In genomic region chr1:46166521-46167462, GRCh38 we compare ENCODE assay signal across 8 cellular contexts. TPM values are rescaled to one million over a fixed set of nuclear protein-coding genes. Genes with fewer than 3 reads are reported as not detected.
DNase-seq lines count a peak whose midpoint lies in the region; ATAC-seq, FAIRE-seq and TF ChIP-seq lines count a peak whose summit lies in the region.

No MANE protein-coding gene starts in this region.

- no peak for TF ChIP-seq EP300 in GM12878 (IDR thresholded peaks at IDR 0.05; ENCODE audit: borderline replicate concordance in 1 of 2, control insufficient read depth in 1 of 2, low read depth in 2 of 2, low read length in 2 of 2)

- POLR2A ChIA-PET in GM12878 (lab: Charles Lee): interaction anchor here (1.5 to 1.7 kb wide), 2 partner anchors 9 to 43 kb away, joined by 5 read pairs; no protein-coding TSS in a partner anchor

- H2AFZ ChIP-seq in SU-DHL-6 (ENCODE audit: low read depth, low read length, severe bottlenecking): no peak overlapping the region
- H2AFZ ChIP-seq in GM12878 (ENCODE audit: control insufficient read depth, low read depth, low read length): peak overlapping the region; percentile 90

- ATAC-seq in GM12878 (peak; percentile 44), left colon (peak; percentile 57), HG02852 (IDR thresholded peaks at IDR 0.05; ENCODE audit: unreplicated experiment) (no peak), GM18511 (IDR thresholded peaks at IDR 0.05; ENCODE audit: unreplicated experiment) (no peak)

- in situ Hi-C loops in GM12878 (cut with MboI): no loop called here

- H3K27ac ChIP-seq in SU-DHL-6 (ENCODE audit: low read depth, low read length) (no peak overlapping the region), GM12878 (ENCODE audit: control insufficient read depth, insufficient read depth) (no peak overlapping the region)

- RAD21 ChIA-PET in GM12878 (lab: Charles Lee; ENCODE audit: unreplicated experiment): interaction anchor here (0.5 to 1.8 kb wide), 5 partner anchors 32 to 93 kb away, joined by 3 to 5 read pairs (median 4); no protein-coding TSS in a partner anchor

- SMC1A ChIA-PET in GM12878 (lab: Charles Lee; ENCODE audit: uncharacterized antibody, unreplicated experiment): interaction anchor here (0.6 to 1.4 kb wide), 6 partner anchors 12 to 1131 kb away, joined by 3 read pairs; no protein-coding TSS in a partner anchor

- DNase-seq in GM12864 (ENCODE audit: low read depth): no peak
- no peak for DNase-seq in GM12878 (ENCODE audit: low read depth, low spot score)
- DNase-seq in left colon: peak in 1 of 2 donors; percentile 59
- peak; percentile 10 for DNase-seq in stimulated activated CD8-positive, alpha-beta memory T cell treated with anti-CD3 and anti-CD28 coated beads, Interleukin-12 subunit alpha, Interleukin-12 subunit beta, amount 100 ng/mL, for 4 hours (ENCODE audit: low read depth)
- DNase-seq in NCI-H187 (lab: John Stamatoyannopoulos, UW): no peak

- intact Hi-C loops in GM12878 (cut with micrococcal nuclease; ENCODE audit: unreplicated experiment) (no loop called here), left colon (cut with DNase I, micrococcal nuclease) (no loop called here)

- H3K79me2 ChIP-seq in SU-DHL-6 (ENCODE audit: insufficient read depth, low read length) (no peaks in the 10 kb centered on the region), GM12878 (ENCODE audit: control insufficient read depth, insufficient read depth, low read length) (no peaks in the 10 kb centered on the region)

- H3K9me2 ChIP-seq in SU-DHL-6 (replicated peaks; ENCODE audit: insufficient read depth, low read length): no peaks in the 10 kb centered on the region

- H3K9me3 ChIP-seq in SU-DHL-6 (ENCODE audit: insufficient read depth, low read length): no peaks in the 10 kb centered on the region
- no peaks in the 10 kb centered on the region for H3K9me3 ChIP-seq in GM12878 (replicated peaks; ENCODE audit: control insufficient read depth, insufficient read depth, low read length)

- peak; percentile 58 for TF ChIP-seq POLR2A in GM12878 (IDR thresholded peaks at IDR 0.05; ENCODE audit: low read depth, low read length)

- no peak for TF ChIP-seq CTCF in GM12864 (IDR thresholded peaks at IDR 0.05; ENCODE audit: low read depth, low read length, missing control alignments)
- no peak for TF ChIP-seq CTCF in SU-DHL-6 (IDR thresholded peaks at IDR 0.05; ENCODE audit: insufficient read depth, low read length, poor library complexity, severe bottlenecking)
- no peak for TF ChIP-seq CTCF in GM12878 (IDR thresholded peaks at IDR 0.05 in 2 of 3, conservative IDR thresholded peaks at IDR 0.05 in 1 of 3; ENCODE audit: control insufficient read depth in 2 of 3, extremely low read depth in 1 of 3, insufficient read depth in 1 of 3, low read depth in 3 of 3, low read length in 3 of 3)

- CTCF ChIA-PET in GM12878 (lab: Yijun Ruan, JAX): interaction anchor here (0.6 to 1.3 kb wide), 6 partner anchors 9 to 203 kb away, joined by 3 to 6 read pairs (median 3); no protein-coding TSS in a partner anchor

- no peak for FAIRE-seq in GM12878 (lab: Jason Lieb, UNC)

- H3K9ac ChIP-seq in SU-DHL-6 (ENCODE audit: low read length): no peak overlapping the region
- H3K9ac ChIP-seq in GM12878 (ENCODE audit: control insufficient read depth, insufficient read depth, low read length): peak overlapping the region; percentile 59

- WGBS in GM12878 (ENCODE audit: insufficient coverage, insufficient replicate concordance, low lambda C conversion rate, missing lambda C conversion rate): 14% methylated on average over 47 of the region's 47 CpGs

- H3K4me1 ChIP-seq in GM12878 (ENCODE audit: control insufficient read depth, insufficient read depth, low read length): peaks cover 15% of the 10 kb centered on the region

- H4K20me1 ChIP-seq in SU-DHL-6 (ENCODE audit: low read depth, low read length) (no peaks in the 10 kb centered on the region), GM12878 (ENCODE audit: control insufficient read depth, insufficient read depth) (no peaks in the 10 kb centered on the region; the same call in 1 of the 2 replicates)

- H3F3A ChIP-seq in SU-DHL-6 (ENCODE audit: insufficient read depth): no peaks in the 10 kb centered on the region

- H3K27me3 ChIP-seq in SU-DHL-6 (ENCODE audit: low read length) (no peaks in the 10 kb centered on the region), GM12878 (replicated peaks in 1 of 2; ENCODE audit: control insufficient read depth in 2 of 2, insufficient read depth in 2 of 2, low read length in 1 of 2) (no peaks in the 10 kb centered on the region; a peak in 1 of 4 replicates)

- peak overlapping the region; percentile 2 for H3K4me2 ChIP-seq in SU-DHL-6 (ENCODE audit: low read depth, low read length, poor library complexity, severe bottlenecking)
- peak overlapping the region; percentile 76 for H3K4me2 ChIP-seq in GM12878 (ENCODE audit: control insufficient read depth, insufficient read depth)

- H3K4me3 ChIP-seq in GM12864 (ENCODE audit: low read depth, low read length) (peak overlapping the region; percentile 40), SU-DHL-6 (ENCODE audit: insufficient read depth, low read length, poor library complexity, severe bottlenecking) (no peak overlapping the region), GM12878 (peak overlapping the region; percentile 61; the same call in 1 of the 2 replicates)

- no peaks in the 10 kb centered on the region for H3K36me3 ChIP-seq in SU-DHL-6 (ENCODE audit: low read length)
- H3K36me3 ChIP-seq in GM12878 (ENCODE audit: control insufficient read depth in 2 of 2, insufficient read depth in 2 of 2, low read length in 1 of 2): no peaks in the 10 kb centered on the region

- TF ChIP-seq RAD21 in GM12878 (IDR thresholded peaks at IDR 0.05; ENCODE audit: insufficient read depth, low read depth, low read length): no peak

- BruUV-seq in GM12878 (replicated peaks; lab: Mats Ljungman, UMichigan): no TSS peak

RNA-seq across cellular contexts. Expression of gene TSPAN1, which starts 8.1 kb away (rescaled TPM):
- not detected in 2 replicates for total RNA-seq in GM12878 (2013; cell fraction: nucleolus; rRNA removed)
- total RNA-seq in GM12878 (2014; rRNA removed) (0.23 and 0.27 TPM in 2 replicates), GM12878 (2014; rRNA removed; fragmentation: Illumina TruSeq; extraction: Trizol) (not detected in 2 replicates), GM12878 (2021) (0.18 and 0.61 TPM in 2 replicates), left colon (1,000 to 10,000 TPM; 1,260 to 2,050 TPM)
- not detected for polyA plus RNA-seq in GM12878 (2011; ENCODE audit: low read depth)
- polyA plus RNA-seq in GM12878 (2011; rRNA removed) (0.08 and 0.16 TPM in 2 replicates), GM12878 (2014; fragmentation: Illumina TruSeq; extraction: Trizol) (0.29 TPM in 1 of 2 replicates, not detected in the other), GM12878 (2014; fragmentation: Nextera tagmentation; extraction: Ambion mirVana) (under 1 TPM in 1 of 2 experiments, not detected in 1; 0.24 TPM), GM12878 (2014; rRNA removed) (0.09 TPM in 1 of 2 replicates, not detected in the other), GM12878 (2016; fragmentation: Nextera tagmentation; extraction: Ambion mirVana) (not detected)
- 0.32 and 0.43 TPM in 2 replicates for polyA plus RNA-seq in GM12878 (2011; cell fraction: cytosol; rRNA removed)
- 0.18 and 0.34 TPM in 2 replicates for polyA plus RNA-seq in GM12878 (2011; cell fraction: nucleus; rRNA removed)
- 0.08 and 0.19 TPM in 2 replicates for polyA plus RNA-seq in GM12878 (2012)
- not detected in 2 replicates for polyA minus RNA-seq in GM12878 (2011; rRNA and poly(A)+ RNA removed)
- polyA minus RNA-seq in GM12878 (2011; cell fraction: cytosol; rRNA and poly(A)+ RNA removed): not detected in 2 replicates
- 0.36 and 0.77 TPM in 2 replicates for polyA minus RNA-seq in GM12878 (2011; cell fraction: nucleus; rRNA and poly(A)+ RNA removed)

RNA-seq across cellular contexts. Expression of gene P3R3URF, which starts 9.5 kb away (rescaled TPM):
- total RNA-seq in GM12878 (2013; cell fraction: nucleolus; rRNA removed): not detected in 2 replicates
- total RNA-seq in GM12878 (2014; rRNA removed): not detected in 2 replicates
- not detected in 2 replicates for total RNA-seq in GM12878 (2014; rRNA removed; fragmentation: Illumina TruSeq; extraction: Trizol)
- total RNA-seq in GM12878 (2021): not detected in 2 replicates
- not detected for polyA plus RNA-seq in GM12878 (2011; ENCODE audit: low read depth)
- not detected in 2 replicates for polyA plus RNA-seq in GM12878 (2011; rRNA removed)
- polyA plus RNA-seq in GM12878 (2011; cell fraction: cytosol; rRNA removed): not detected in 2 replicates
- polyA plus RNA-seq in GM12878 (2011; cell fraction: nucleus; rRNA removed): not detected in 2 replicates
- polyA plus RNA-seq in GM12878 (2012): not detected in 2 replicates
- not detected in 2 replicates for polyA plus RNA-seq in GM12878 (2014; fragmentation: Illumina TruSeq; extraction: Trizol)
- not detected for polyA plus RNA-seq in GM12878 (2014; fragmentation: Nextera tagmentation; extraction: Ambion mirVana)
- not detected in 2 replicates for polyA plus RNA-seq in GM12878 (2014; rRNA removed)
- polyA plus RNA-seq in GM12878 (2016; fragmentation: Nextera tagmentation; extraction: Ambion mirVana): not detected
- not detected in 2 replicates for polyA minus RNA-seq in GM12878 (2011; rRNA and poly(A)+ RNA removed)
- polyA minus RNA-seq in GM12878 (2011; cell fraction: cytosol; rRNA and poly(A)+ RNA removed): not detected in 2 replicates
- polyA minus RNA-seq in GM12878 (2011; cell fraction: nucleus; rRNA and poly(A)+ RNA removed): not detected in 2 replicates
- total RNA-seq in left colon: not detected

RNA-seq across cellular contexts. Expression of gene POMGNT1, which starts 31.4 kb away (rescaled TPM):
- total RNA-seq in GM12878 (2013; cell fraction: nucleolus; rRNA removed): 61.8 and 62.1 TPM in 2 replicates
- total RNA-seq in GM12878 (2014; rRNA removed) (25.5 and 29.0 TPM in 2 replicates), GM12878 (2014; rRNA removed; fragmentation: Illumina TruSeq; extraction: Trizol) (23.4 and 24.7 TPM in 2 replicates), GM12878 (2021) (34.5 and 36.0 TPM in 2 replicates), left colon (10 to 100 TPM; 27.3 to 31.9 TPM)
- 7.1 TPM for polyA plus RNA-seq in GM12878 (2011; ENCODE audit: low read depth)
- polyA plus RNA-seq in GM12878 (2011; rRNA removed) (21.7 and 30.0 TPM in 2 replicates), GM12878 (2014; fragmentation: Illumina TruSeq; extraction: Trizol) (16.0 and 25.2 TPM in 2 replicates), GM12878 (2014; fragmentation: Nextera tagmentation; extraction: Ambion mirVana) (10 to 100 TPM in 1 of 2 experiments, 1 to 10 TPM in 1; 8.6 to 29.0 TPM), GM12878 (2014; rRNA removed) (30.4 and 32.5 TPM in 2 replicates), GM12878 (2016; fragmentation: Nextera tagmentation; extraction: Ambion mirVana) (10 to 100 TPM; 32.6 to 35.2 TPM)
- polyA plus RNA-seq in GM12878 (2011; cell fraction: cytosol; rRNA removed): 30.6 and 38.4 TPM in 2 replicates
- 80.7 and 94.3 TPM in 2 replicates for polyA plus RNA-seq in GM12878 (2011; cell fraction: nucleus; rRNA removed)
- polyA plus RNA-seq in GM12878 (2012): 17.8 and 18.0 TPM in 2 replicates
- 24.7 and 34.4 TPM in 2 replicates for polyA minus RNA-seq in GM12878 (2011; rRNA and poly(A)+ RNA removed)
- polyA minus RNA-seq in GM12878 (2011; cell fraction: cytosol; rRNA and poly(A)+ RNA removed): 11.0 and 12.3 TPM in 2 replicates
- 20.6 and 26.1 TPM in 2 replicates for polyA minus RNA-seq in GM12878 (2011; cell fraction: nucleus; rRNA and poly(A)+ RNA removed)

RNA-seq across cellular contexts. Expression of gene PIK3R3, which starts 34.4 kb away (rescaled TPM):
- 13.1 and 13.7 TPM in 2 replicates for total RNA-seq in GM12878 (2013; cell fraction: nucleolus; rRNA removed)
- 17.5 and 18.8 TPM in 2 replicates for total RNA-seq in GM12878 (2014; rRNA removed)
- 20.7 and 21.6 TPM in 2 replicates for total RNA-seq in GM12878 (2014; rRNA removed; fragmentation: Illumina TruSeq; extraction: Trizol)
- 24.6 and 27.0 TPM in 2 replicates for total RNA-seq in GM12878 (2021)
- 4.1 TPM for polyA plus RNA-seq in GM12878 (2011; ENCODE audit: low read depth)
- 18.2 and 28.3 TPM in 2 replicates for polyA plus RNA-seq in GM12878 (2011; rRNA removed)
- 11.8 and 12.6 TPM in 2 replicates for polyA plus RNA-seq in GM12878 (2011; cell fraction: cytosol; rRNA removed)
- polyA plus RNA-seq in GM12878 (2011; cell fraction: nucleus; rRNA removed): 9.0 and 11.0 TPM in 2 replicates
- polyA plus RNA-seq in GM12878 (2012): 5.6 and 5.7 TPM in 2 replicates
- polyA plus RNA-seq in GM12878 (2014; fragmentation: Illumina TruSeq; extraction: Trizol): 21.4 and 29.7 TPM in 2 replicates
- 1 to 10 TPM; 4.8 to 7.4 TPM for polyA plus RNA-seq in GM12878 (2014; fragmentation: Nextera tagmentation; extraction: Ambion mirVana)
- 15.2 and 15.3 TPM in 2 replicates for polyA plus RNA-seq in GM12878 (2014; rRNA removed)
- polyA plus RNA-seq in GM12878 (2016; fragmentation: Nextera tagmentation; extraction: Ambion mirVana): 10 to 100 TPM; 22.5 to 24.7 TPM
- 23.2 and 31.1 TPM in 2 replicates for polyA minus RNA-seq in GM12878 (2011; rRNA and poly(A)+ RNA removed)
- 9.0 and 12.0 TPM in 2 replicates for polyA minus RNA-seq in GM12878 (2011; cell fraction: cytosol; rRNA and poly(A)+ RNA removed)
- 7.3 and 12.7 TPM in 2 replicates for polyA minus RNA-seq in GM12878 (2011; cell fraction: nucleus; rRNA and poly(A)+ RNA removed)
- total RNA-seq in left colon: 1 to 10 TPM; 7.8 to 9.3 TPM

RNA-seq across cellular contexts. Expression of gene LURAP1, which starts 36.3 kb away (rescaled TPM):
- total RNA-seq in GM12878 (2013; cell fraction: nucleolus; rRNA removed): not detected in 2 replicates
- total RNA-seq in GM12878 (2014; rRNA removed): 0.22 and 0.40 TPM in 2 replicates
- 0.13 and 0.18 TPM in 2 replicates for total RNA-seq in GM12878 (2014; rRNA removed; fragmentation: Illumina TruSeq; extraction: Trizol)
- 0.24 and 0.41 TPM in 2 replicates for total RNA-seq in GM12878 (2021)
- polyA plus RNA-seq in GM12878 (2011; ENCODE audit: low read depth): not detected
- polyA plus RNA-seq in GM12878 (2011; rRNA removed): 0.03 TPM in 1 of 2 replicates, not detected in the other
- 0.05 TPM in 1 of 2 replicates, not detected in the other for polyA plus RNA-seq in GM12878 (2011; cell fraction: cytosol; rRNA removed)
- 0.09 TPM in 1 of 2 replicates, not detected in the other for polyA plus RNA-seq in GM12878 (2011; cell fraction: nucleus; rRNA removed)
- polyA plus RNA-seq in GM12878 (2012): 0.07 TPM in 1 of 2 replicates, not detected in the other
- polyA plus RNA-seq in GM12878 (2014; fragmentation: Illumina TruSeq; extraction: Trizol): 0.06 and 0.24 TPM in 2 replicates
- under 1 TPM; 0.03 to 0.05 TPM for polyA plus RNA-seq in GM12878 (2014; fragmentation: Nextera tagmentation; extraction: Ambion mirVana)
- 0.20 and 0.50 TPM in 2 replicates for polyA plus RNA-seq in GM12878 (2014; rRNA removed)
- under 1 TPM; 0.09 to 0.19 TPM for polyA plus RNA-seq in GM12878 (2016; fragmentation: Nextera tagmentation; extraction: Ambion mirVana)
- not detected in 2 replicates for polyA minus RNA-seq in GM12878 (2011; rRNA and poly(A)+ RNA removed)
- not detected in 2 replicates for polyA minus RNA-seq in GM12878 (2011; cell fraction: cytosol; rRNA and poly(A)+ RNA removed)
- polyA minus RNA-seq in GM12878 (2011; cell fraction: nucleus; rRNA and poly(A)+ RNA removed): not detected in 2 replicates
- total RNA-seq in left colon: 1 to 10 TPM; 1.1 to 1.5 TPM

Comparison
In these comparisons a context has a peak if more than half of its experiments do, and no peak if none do; other contexts are left out.
1. ATAC-seq: peak in GM12878 (single experiment) and left colon (single experiment); none in HG02852 (single experiment) and GM18511 (single experiment).
2. RNA of gene TSPAN1, which starts 8.1 kb away (total RNA-seq): 1,260 to 2,050 TPM in left colon; 0.18 to 0.61 TPM in GM12878; every median in the first group is over 100 times any median in the second.